Comparison of ENCODE assay signal across 8 cellular contexts in genomic region chr2:165795011-165795410, GRCh38. TPM values are rescaled to one million over a fixed set of nuclear protein-coding genes. Genes with fewer than 3 reads are reported as not detected.
DNase-seq lines count a peak whose midpoint lies in the region; ATAC-seq and FAIRE-seq lines count a peak whose summit lies in the region.

No MANE protein-coding gene starts in this region.

- ATAC-seq in GM18517 (IDR thresholded peaks at IDR 0.05; ENCODE audit: unreplicated experiment) (peak; percentile 30), HG03045 (IDR thresholded peaks at IDR 0.05; ENCODE audit: unreplicated experiment) (peak; percentile 13), GM19463 (IDR thresholded peaks at IDR 0.05; ENCODE audit: unreplicated experiment) (no peak)
- no peak for ATAC-seq in naive thymus-derived CD4-positive, alpha-beta T cell

- POLR2A ChIA-PET in naive thymus-derived CD4-positive, alpha-beta T cell (lab: Charles Lee), result no interaction called here

- peak overlapping the region in 2 of 9 donors; percentile 44 to 97 for H3K27ac Mint-ChIP-seq in naive thymus-derived CD4-positive, alpha-beta T cell

- no peak overlapping the region for H3K9ac ChIP-seq in adipocyte (ENCODE audit: low read length)

- peaks cover 14 to 42% (median 20%) of the 10 kb centered on the region in 7 donors for H3K4me1 Mint-ChIP-seq in naive thymus-derived CD4-positive, alpha-beta T cell

- H3K27me3 ChIP-seq in adipocyte (replicated peaks; ENCODE audit: control insufficient read depth, insufficient read depth, low read length), result peaks cover 8% of the 10 kb centered on the region
- peaks cover 0 to 7% of the 10 kb centered on the region in 2 donors for H3K27me3 ChIP-seq in naive thymus-derived CD4-positive, alpha-beta T cell (ENCODE audit: control insufficient read depth in 2 of 2, insufficient read depth in 2 of 2, low read length in 2 of 2)

- H3K9me3 ChIP-seq in adipocyte (ENCODE audit: control insufficient read depth, low read length), result no peaks in the 10 kb centered on the region
- no peaks in the 10 kb centered on the region for H3K9me3 ChIP-seq in naive thymus-derived CD4-positive, alpha-beta T cell (ENCODE audit: control insufficient read depth in 2 of 3, low read length in 3 of 3)

- H3K27me3 Mint-ChIP-seq in naive thymus-derived CD4-positive, alpha-beta T cell, result peaks cover 13 to 51% (median 37%) of the 10 kb centered on the region in 5 donors

- peak overlapping the region; percentile 77 for H3K4me3 ChIP-seq in adipocyte (ENCODE audit: low read length)
- peak overlapping the region; percentile 58 for H3K4me3 ChIP-seq in naive thymus-derived CD4-positive, alpha-beta T cell (ENCODE audit: low read length)

- FAIRE-seq in urothelium cell line (lab: Jason Lieb, UNC), result no peak

- peaks cover 0 to 16% (median 0%) of the 10 kb centered on the region in 5 donors for H3K36me3 Mint-ChIP-seq in naive thymus-derived CD4-positive, alpha-beta T cell

- CTCF ChIA-PET in naive thymus-derived CD4-positive, alpha-beta T cell (lab: Charles Lee), result no interaction called here

- no peak overlapping the region for H3K27ac ChIP-seq in naive thymus-derived CD4-positive, alpha-beta T cell (ENCODE audit: low read depth, low read length)

- peak overlapping the region in 9 of 10 donors; percentile 85 to 97 (median 88) for H3K4me3 Mint-ChIP-seq in naive thymus-derived CD4-positive, alpha-beta T cell

- peaks cover 14% of the 10 kb centered on the region for H3K4me1 ChIP-seq in adipocyte (ENCODE audit: control insufficient read depth, insufficient read depth, low read length)
- peaks cover 0 to 6% of the 10 kb centered on the region in 2 donors for H3K4me1 ChIP-seq in naive thymus-derived CD4-positive, alpha-beta T cell (ENCODE audit: control insufficient read depth in 2 of 2, insufficient read depth in 2 of 2, low read length in 2 of 2)

- intact Hi-C loops in naive thymus-derived CD4-positive, alpha-beta T cell (cut with micrococcal nuclease), result loop anchor here in 1 of 2 donors (2.0 to 10.0 kb wide), 4 partner anchors 18 to 560 kb away; partner anchors contain the start of genes SCN2A and TTC21B

- no peaks in the 10 kb centered on the region for H3K9me3 Mint-ChIP-seq in naive thymus-derived CD4-positive, alpha-beta T cell

- H3K36me3 ChIP-seq in adipocyte (ENCODE audit: control insufficient read depth, insufficient read depth, low read length, severe bottlenecking), result no peaks in the 10 kb centered on the region
- H3K36me3 ChIP-seq in naive thymus-derived CD4-positive, alpha-beta T cell (ENCODE audit: control insufficient read depth in 2 of 3, insufficient read depth in 3 of 3, low read length in 3 of 3), result no peaks in the 10 kb centered on the region

- peak; percentile 17 for DNase-seq in adipocyte (ENCODE audit: low read depth)
- no peak for DNase-seq in naive thymus-derived CD4-positive, alpha-beta T cell
- DNase-seq in urothelium cell line (ENCODE audit: low spot score), result no peak
- no peak for DNase-seq in NCI-H187 (lab: John Stamatoyannopoulos, UW)
- DNase-seq in NCI-H2081 treated with DMSO at 0.1 percent for 48 hours (lab: John Stamatoyannopoulos, UW), result no peak

RNA-seq across cellular contexts. Expression of gene GALNT3, which starts 1.0 kb away (rescaled TPM):
- 10 to 100 TPM in 2 of 5 experiments, 1 to 10 TPM in 3; 2.5 to 20.3 (median 3.7) TPM for total RNA-seq in naive thymus-derived CD4-positive, alpha-beta T cell
- not detected for polyA plus RNA-seq in naive thymus-derived CD4-positive, alpha-beta T cell

Comparison
In these comparisons a context has a peak if more than half of its experiments do, and no peak if none do; other contexts are left out.
1. ATAC-seq: peak in GM18517 (single experiment) and HG03045 (single experiment); none in naive thymus-derived CD4-positive, alpha-beta T cell (single experiment) and GM19463 (single experiment).